In genomic region chr18:76451475-76452331, GRCh38 we compare ENCODE assay signal across 1 cellular context.
TF ChIP-seq lines count a peak whose summit lies in the region.

No MANE protein-coding gene starts in this region.

TF ChIP-seq in HEK293, 187 proteins besides CTCF, POLR2A, EP300 and RAD21 (continued from another document):
- TF ChIP-seq ZBTB26 (tag by site-specific recombination; optimal IDR thresholded peaks at IDR 0.05) (peak; percentile 4), ZNF621 (tag by site-specific recombination; IDR thresholded peaks at IDR 0.05) (no peak), ZNF555 (tag by site-specific recombination; conservative IDR thresholded peaks at IDR 0.05) (no peak), ZNF596 (tag by site-specific recombination; IDR thresholded peaks at IDR 0.05) (no peak), ZNF658 (tag by site-specific recombination; IDR thresholded peaks at IDR 0.05) (no peak), ZBTB8A (tag by site-specific recombination; IDR thresholded peaks at IDR 0.05) (no peak), ZNF394 (tag by site-specific recombination; IDR thresholded peaks at IDR 0.05; ENCODE audit: borderline replicate concordance) (0 out of 2 replicates have a peak, but pooled peaks have one; percentile 5)
TF ChIP-seq in HEK293: peak in this region for 7.
